Comparison of ENCODE assay signal across 10 cellular contexts in genomic region chr20:36856196-36856595, GRCh38. TPM values are rescaled to one million over a fixed set of nuclear protein-coding genes. Genes with fewer than 3 reads are reported as not detected.
A peak's percentile ranks its signal among the peaks of the same experiment; 100 is the strongest.
DNase-seq lines count a peak whose midpoint lies in the region; ATAC-seq and TF ChIP-seq lines count a peak whose summit lies in the region.
"Had no signal": no experiment of that assay in that cellular context is flagged by ENCODE, and none has a peak within 500 bp of the region (broad histone marks: within the 10 kb centered on the region; RNA-seq: fewer than 3 reads in every experiment).

No MANE protein-coding gene starts in this region.

- intact Hi-C loops in activated T-helper 1 cell treated with anti-CD3 and anti-CD28 coated beads, Interleukin-12 subunit alpha, Interleukin-12 subunit beta, Interleukin-2, Interleukin-4 antibody, amounts not matched to agents 30 ng/mL and 10 ng/mL and 1 ng/mL, durations not matched to agents 14 hours and 24 hours and 36 hours (cut with micrococcal nuclease), result loop anchor here (2.0 kb wide), 1 partner anchor 13 kb away; no protein-coding TSS in a partner anchor

- H3K4me1 Mint-ChIP-seq in activated T-helper 1 cell treated with anti-CD3 and anti-CD28 coated beads, Interleukin-12 subunit alpha, Interleukin-12 subunit beta, Interleukin-2, Interleukin-4 antibody, amounts not matched to agents 30 ng/mL and 10 ng/mL and 1 ng/mL, durations not matched to agents 14 hours and 24 hours and 36 hours (ENCODE audit: low read depth), result peaks cover 17% of the 10 kb centered on the region
- H3K4me1 Mint-ChIP-seq in stimulated activated effector memory CD8-positive, alpha-beta T cell treated with anti-CD3 and anti-CD28 coated beads, Interleukin-12 subunit alpha, Interleukin-12 subunit beta, amount 100 ng/mL, for 72 hours, result peaks cover 8% of the 10 kb centered on the region

- H3K36me3 Mint-ChIP-seq in activated T-helper 1 cell treated with anti-CD3 and anti-CD28 coated beads, Interleukin-12 subunit alpha, Interleukin-12 subunit beta, Interleukin-2, Interleukin-4 antibody, amounts not matched to agents 30 ng/mL and 10 ng/mL and 1 ng/mL, durations not matched to agents 14 hours and 24 hours and 36 hours (ENCODE audit: low read depth), result no peaks in the 10 kb centered on the region
- no peaks in the 10 kb centered on the region for H3K36me3 Mint-ChIP-seq in stimulated activated effector memory CD8-positive, alpha-beta T cell treated with anti-CD3 and anti-CD28 coated beads, Interleukin-12 subunit alpha, Interleukin-12 subunit beta, amount 100 ng/mL, for 72 hours

- ATAC-seq in stimulated activated effector memory CD8-positive, alpha-beta T cell treated with anti-CD3 and anti-CD28 coated beads, Interleukin-12 subunit alpha, Interleukin-12 subunit beta, amount 100 ng/mL, for 72 hours, result no peak

- peak overlapping the region; percentile 49 for H3K27ac Mint-ChIP-seq in activated T-helper 1 cell treated with anti-CD3 and anti-CD28 coated beads, Interleukin-12 subunit alpha, Interleukin-12 subunit beta, Interleukin-2, Interleukin-4 antibody, amounts not matched to agents 30 ng/mL and 10 ng/mL and 1 ng/mL, durations not matched to agents 14 hours and 24 hours and 36 hours
- peak overlapping the region; percentile 17 for H3K27ac Mint-ChIP-seq in stimulated activated effector memory CD8-positive, alpha-beta T cell treated with anti-CD3 and anti-CD28 coated beads, Interleukin-12 subunit alpha, Interleukin-12 subunit beta, amount 100 ng/mL, for 72 hours

- no peak overlapping the region for H3K4me3 Mint-ChIP-seq in activated T-helper 1 cell treated with anti-CD3 and anti-CD28 coated beads, Interleukin-12 subunit alpha, Interleukin-12 subunit beta, Interleukin-2, Interleukin-4 antibody, amounts not matched to agents 30 ng/mL and 10 ng/mL and 1 ng/mL, durations not matched to agents 14 hours and 24 hours and 36 hours
- H3K4me3 Mint-ChIP-seq in stimulated activated effector memory CD8-positive, alpha-beta T cell treated with anti-CD3 and anti-CD28 coated beads, Interleukin-12 subunit alpha, Interleukin-12 subunit beta, amount 100 ng/mL, for 72 hours, result no peak overlapping the region
- H3K4me3 Mint-ChIP-seq: H9 had no signal

- TF ChIP-seq CTCF in GM13976 (IDR thresholded peaks at IDR 0.05; ENCODE audit: borderline replicate concordance, control extremely low read depth, extremely low read depth, insufficient read depth, missing control alignments) (no peak), GM20000 (IDR thresholded peaks at IDR 0.05; ENCODE audit: extremely low read depth, missing control alignments) (no peak)

- H3K9me3 Mint-ChIP-seq in activated T-helper 1 cell treated with anti-CD3 and anti-CD28 coated beads, Interleukin-12 subunit alpha, Interleukin-12 subunit beta, Interleukin-2, Interleukin-4 antibody, amounts not matched to agents 30 ng/mL and 10 ng/mL and 1 ng/mL, durations not matched to agents 14 hours and 24 hours and 36 hours, result no peaks in the 10 kb centered on the region
- H3K9me3 Mint-ChIP-seq in stimulated activated effector memory CD8-positive, alpha-beta T cell treated with anti-CD3 and anti-CD28 coated beads, Interleukin-12 subunit alpha, Interleukin-12 subunit beta, amount 100 ng/mL, for 72 hours, result no peaks in the 10 kb centered on the region

- in situ Hi-C loops in G401 (cut with HindIII; ENCODE audit: low sequenced_read_pairs) (no loop called here), GM13976 (cut with MboI; ENCODE audit: low sequenced_read_pairs, unreplicated experiment) (no loop called here)

- peaks cover 21% of the 10 kb centered on the region for H3K27me3 Mint-ChIP-seq in activated T-helper 1 cell treated with anti-CD3 and anti-CD28 coated beads, Interleukin-12 subunit alpha, Interleukin-12 subunit beta, Interleukin-2, Interleukin-4 antibody, amounts not matched to agents 30 ng/mL and 10 ng/mL and 1 ng/mL, durations not matched to agents 14 hours and 24 hours and 36 hours (ENCODE audit: insufficient read depth)

- DNase-seq in G401 (ENCODE audit: low spot score), result peak; percentile 76
- no peak for DNase-seq in activated T-helper 1 cell treated with anti-CD3 and anti-CD28 coated beads, Interleukin-12 subunit alpha, Interleukin-12 subunit beta, Interleukin-2, Interleukin-4 antibody, amounts not matched to agents 30 ng/mL and 10 ng/mL and 1 ng/mL, durations not matched to agents 14 hours and 24 hours and 36 hours (ENCODE audit: low spot score)
- DNase-seq in foreskin melanocyte, result peak; percentile 88
- no peak for DNase-seq in stimulated activated effector memory CD8-positive, alpha-beta T cell treated with anti-CD3 and anti-CD28 coated beads, Interleukin-12 subunit alpha, Interleukin-12 subunit beta, amount 100 ng/mL, for 72 hours (ENCODE audit: low spot score in 2 of 2)
- DNase-seq in LoVo (ENCODE audit: low spot score), result no peak
- no peak for DNase-seq in GM13976 (ENCODE audit: low spot score)
- no peak for DNase-seq in activated CD4-positive, alpha-beta T cell treated with anti-CD3 and anti-CD28 coated beads, Interleukin-2, amount 50 U/mL, for 48 hours
- DNase-seq in GM20000 (ENCODE audit: low spot score), result no peak
- DNase-seq: H9, islet precursor cell had no signal

RNA-seq across cellular contexts. Expression of gene TLDC2, which starts 19.7 kb away (rescaled TPM):
- total RNA-seq in G401 (2014; rRNA removed; shearing (Covaris generic)), result 0.14 and 1.2 TPM in 2 replicates
- not detected in 2 replicates for total RNA-seq in activated T-helper 1 cell treated with anti-CD3 and anti-CD28 coated beads, Interleukin-12 subunit alpha, Interleukin-12 subunit beta, Interleukin-2, Interleukin-4 antibody, amounts not matched to agents 30 ng/mL and 10 ng/mL and 1 ng/mL, durations not matched to agents 14 hours and 24 hours and 36 hours

Comparison
In these comparisons a context has a peak if more than half of its experiments do, and no peak if none do; other contexts are left out.
1. DNase-seq: peak in G401 (single experiment) and foreskin melanocyte (single experiment); none in activated T-helper 1 cell treated with anti-CD3 and anti-CD28 coated beads, Interleukin-12 subunit alpha, Interleukin-12 subunit beta, Interleukin-2, Interleukin-4 antibody, amounts not matched to agents 30 ng/mL and 10 ng/mL and 1 ng/mL, durations not matched to agents 14 hours and 24 hours and 36 hours (single experiment), stimulated activated effector memory CD8-positive, alpha-beta T cell treated with anti-CD3 and anti-CD28 coated beads, Interleukin-12 subunit alpha, Interleukin-12 subunit beta, amount 100 ng/mL, for 72 hours (0 of 2), LoVo (single experiment), GM13976 (single experiment), activated CD4-positive, alpha-beta T cell treated with anti-CD3 and anti-CD28 coated beads, Interleukin-2, amount 50 U/mL, for 48 hours (0 of 2) and GM20000 (single experiment).